In the genomic region with DNA sequence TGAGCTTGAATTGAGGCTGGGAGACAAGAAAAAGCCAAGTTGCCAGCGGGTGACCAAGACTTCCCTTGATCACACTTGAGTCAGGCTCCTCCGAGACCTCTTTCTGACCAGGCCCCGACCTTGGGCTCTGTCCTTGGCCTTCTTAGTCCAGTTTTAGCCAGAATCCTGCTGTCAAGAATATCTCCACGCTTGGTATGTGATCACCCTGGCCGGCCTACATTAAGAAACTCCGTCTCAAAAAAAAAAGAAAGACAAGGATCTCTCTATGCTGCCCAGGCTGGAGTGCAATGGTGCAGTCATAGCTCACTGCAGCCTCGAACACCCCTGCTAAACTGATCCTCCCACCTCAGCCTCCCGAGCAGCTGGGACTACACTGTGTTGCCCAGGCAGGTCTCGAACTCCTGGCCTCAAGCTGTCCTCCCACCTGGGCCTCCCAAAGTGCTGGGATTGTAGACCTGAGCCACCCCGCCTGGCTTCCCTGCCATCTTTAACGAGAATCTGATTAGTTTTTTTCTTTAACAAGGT, we compare ENCODE assay signal across 10 cellular contexts. TPM values are rescaled to one million over a fixed set of nuclear protein-coding genes. Genes with fewer than 3 reads are reported as not detected.
DNase-seq lines count a peak whose midpoint lies in the region; ATAC-seq, FAIRE-seq and TF ChIP-seq lines count a peak whose summit lies in the region.
"Had no signal": no experiment of that assay in that cellular context is flagged by ENCODE, and none has a peak within 500 bp of the region (broad histone marks: within the 10 kb centered on the region; RNA-seq: fewer than 3 reads in every experiment).

No MANE protein-coding gene starts in this region.

- 83 to 84% methylated on average over 11 of the region's 11 CpGs for WGBS in pancreas, 2 donors

- H3K27me3 ChIP-seq in CD8-positive, alpha-beta T cell (ENCODE audit: insufficient read depth, low read length), result no peaks in the 10 kb centered on the region
- H3K27me3 ChIP-seq in PC-3 (ENCODE audit: low read length) (no peaks in the 10 kb centered on the region), endothelial cell of umbilical vein (ENCODE audit: control insufficient read depth in 2 of 2, insufficient read depth in 2 of 2, low read length in 2 of 2) (no peaks in the 10 kb centered on the region), pancreas (no peaks in the 10 kb centered on the region)

- peak overlapping the region; percentile 88 for H3K4me3 ChIP-seq in CD8-positive, alpha-beta T cell (ENCODE audit: low read depth, low read length)
- H3K4me3 ChIP-seq in PC-3 (ENCODE audit: low read length), result peak overlapping the region; percentile 88; the same call in 1 of the 2 replicates
- H3K4me3 ChIP-seq in endothelial cell of umbilical vein (replicated peaks in 1 of 3; ENCODE audit: insufficient read depth in 1 of 3, low read depth in 1 of 3, low read length in 3 of 3), result peak overlapping the region in 1 of 3 experiments; percentile 56
- H3K4me3 ChIP-seq in pancreas, result peak overlapping the region in 3 of 4 donors; percentile 87 to 92 (median 88)

- H3K27ac Mint-ChIP-seq in CD8-positive, alpha-beta T cell, result peak overlapping the region; percentile 69

- BruUV-seq in PC-3 (replicated peaks; lab: Mats Ljungman, UMichigan) (no TSS peak), endothelial cell of umbilical vein (replicated peaks; lab: Mats Ljungman, UMichigan) (no TSS peak)

- H3K79me2 ChIP-seq in PC-3 (ENCODE audit: low read length) (peaks cover 33% of the 10 kb centered on the region), endothelial cell of umbilical vein (ENCODE audit: control insufficient read depth, insufficient read depth, low read length) (peaks cover 1% of the 10 kb centered on the region)

- H3K4me3 Mint-ChIP-seq in CD8-positive, alpha-beta T cell, result peak overlapping the region; percentile 79

- H3K27ac ChIP-seq in CD8-positive, alpha-beta T cell (ENCODE audit: low read depth, low read length), result peak overlapping the region; percentile 61
- no peak overlapping the region for H3K27ac ChIP-seq in PC-3 (ENCODE audit: low read length)
- H3K27ac ChIP-seq in endothelial cell of umbilical vein (ENCODE audit: insufficient read depth, low read depth, low read length), result peak overlapping the region; percentile 62
- peak overlapping the region; percentile 86 to 98 (median 93) for H3K27ac ChIP-seq in pancreas

- no peaks in the 10 kb centered on the region for H3K9me3 Mint-ChIP-seq in CD8-positive, alpha-beta T cell

- no peak for DNase-seq in CD8-positive, alpha-beta T cell
- DNase-seq in PC-3 (no peak), endothelial cell of umbilical vein (ENCODE audit: low read depth, low spot score) (no peak), pancreas (no peak), NCI-H748 treated with DMSO at 0.1 percent for 48 hours (lab: John Stamatoyannopoulos, UW) (no peak), AML-193 (lab: John Stamatoyannopoulos, UW) (no peak), NCI-H446 (lab: John Stamatoyannopoulos, UW) (no peak)
- DNase-seq: NCI-H2227 treated with DMSO at 0.1 percent for 48 hours had no signal

- FAIRE-seq in endothelial cell of umbilical vein (lab: Jason Lieb, UNC) (no peak), pancreas (lab: Jason Lieb, UNC) (no peak)
- FAIRE-seq: endometrium had no signal

- CTCF ChIA-PET in CD8-positive, alpha-beta T cell (lab: Charles Lee), result interaction anchor here (0.7 to 13.7 kb wide), 11 partner anchors 10 to 776 kb away, joined by 3 to 249 read pairs (median 4); a partner anchor contains a TSS
- CTCF ChIA-PET in PC-3 (lab: Charles Lee), result no interaction called here
- CTCF ChIA-PET in endothelial cell of umbilical vein (lab: Charles Lee), result interaction anchor here (0.8 to 6.4 kb wide), 2 partner anchors 15 to 23 kb away, joined by 5 to 48 read pairs; no protein-coding TSS in a partner anchor

- no peak for ATAC-seq in CD8-positive, alpha-beta T cell
- ATAC-seq in PC-3 (no peak), pancreas (no peak), GM21381 (IDR thresholded peaks at IDR 0.05; ENCODE audit: unreplicated experiment) (no peak)

- H3F3A ChIP-seq in PC-3 (ENCODE audit: low read length, unreplicated experiment), result no peaks in the 10 kb centered on the region

- H3K27me3 Mint-ChIP-seq in CD8-positive, alpha-beta T cell (ENCODE audit: low read depth), result no peaks in the 10 kb centered on the region

- dilution Hi-C loops in endothelial cell of umbilical vein (cut with MboI; ENCODE audit: extremely low pct_ligation_motif_present, low sequenced_read_pairs), result no loop called here

- H3K4me1 Mint-ChIP-seq in CD8-positive, alpha-beta T cell (ENCODE audit: low read depth), result peaks cover 30% of the 10 kb centered on the region

- H3K9me1 ChIP-seq in endothelial cell of umbilical vein (replicated peaks; ENCODE audit: control insufficient read depth, extremely low read depth, insufficient read depth, low read length), result no peaks in the 10 kb centered on the region

- H3K9me2 ChIP-seq in PC-3 (replicated peaks; ENCODE audit: low read length), result no peaks in the 10 kb centered on the region

- no peak overlapping the region for H3K9ac ChIP-seq in PC-3 (ENCODE audit: low read length)
- peak overlapping the region; percentile 86 for H3K9ac ChIP-seq in endothelial cell of umbilical vein (replicated peaks; ENCODE audit: extremely low read depth, insufficient read depth, low read length)

- POLR2A ChIA-PET in CD8-positive, alpha-beta T cell (lab: Charles Lee), result interaction anchor here (1.0 kb wide), 1 partner anchor 16 kb away, joined by 4 read pairs; no protein-coding TSS in a partner anchor
- POLR2A ChIA-PET in PC-3 (lab: Charles Lee; ENCODE audit: unreplicated experiment), result no interaction called here
- POLR2A ChIA-PET in endothelial cell of umbilical vein (lab: Charles Lee), result no interaction called here

- H3K9me3 ChIP-seq in CD8-positive, alpha-beta T cell (ENCODE audit: low read length), result no peaks in the 10 kb centered on the region
- H3K9me3 ChIP-seq in PC-3 (ENCODE audit: low read length) (no peaks in the 10 kb centered on the region), endothelial cell of umbilical vein (replicated peaks; ENCODE audit: control insufficient read depth, insufficient read depth, low read length) (no peaks in the 10 kb centered on the region), pancreas (no peaks in the 10 kb centered on the region)

- peaks cover 2% of the 10 kb centered on the region for H3K36me3 Mint-ChIP-seq in CD8-positive, alpha-beta T cell

- TF ChIP-seq POLR2A in endothelial cell of umbilical vein (IDR thresholded peaks at IDR 0.05; ENCODE audit: low read depth, low read length), result no peak

- H2AFZ ChIP-seq in PC-3 (ENCODE audit: low read length) (peak overlapping the region; percentile 85), endothelial cell of umbilical vein (ENCODE audit: low read depth, low read length) (peak overlapping the region; percentile 88)

- intact Hi-C loops in CD8-positive, alpha-beta T cell (cut with DNase I, micrococcal nuclease), result loop anchor here (5.0 to 10.0 kb wide), 5 partner anchors 84 to 1061 kb away; a partner anchor contains a TSS
- intact Hi-C loops in PC-3 (cut with micrococcal nuclease) (loop anchor here (10.0 kb wide), 1 partner anchor 58 kb away; no protein-coding TSS in a partner anchor), endothelial cell of umbilical vein (cut with micrococcal nuclease) (loop anchor here (5.0 to 10.0 kb wide), 2 partner anchors 218 to 776 kb away; a partner anchor contains a TSS), pancreas (cut with DNase I) (loop anchor here in 1 of 3 donors (10.0 kb wide), 1 partner anchor 98 kb away; no protein-coding TSS in a partner anchor)

- H4K20me1 ChIP-seq in PC-3 (ENCODE audit: low read length) (no peaks in the 10 kb centered on the region), endothelial cell of umbilical vein (replicated peaks; ENCODE audit: control insufficient read depth, extremely low read depth, insufficient read depth, low read length) (no peaks in the 10 kb centered on the region)

- H3K4me2 ChIP-seq in PC-3 (ENCODE audit: low read length) (peak overlapping the region; percentile 90), endothelial cell of umbilical vein (ENCODE audit: insufficient read depth, low read length) (peak overlapping the region; percentile 79)

- H3K4me1 ChIP-seq in CD8-positive, alpha-beta T cell (ENCODE audit: insufficient read depth, low read length), result peaks cover 34% of the 10 kb centered on the region
- H3K4me1 ChIP-seq in PC-3 (ENCODE audit: insufficient read depth, low read length) (peaks cover 21% of the 10 kb centered on the region), endothelial cell of umbilical vein (ENCODE audit: control insufficient read depth, extremely low read depth, insufficient read depth, low read length) (peaks cover 12% of the 10 kb centered on the region), pancreas (peaks cover 6 to 26% (median 7%) of the 10 kb centered on the region in 3 donors)

- no peaks in the 10 kb centered on the region for H3K36me3 ChIP-seq in CD8-positive, alpha-beta T cell (ENCODE audit: insufficient read depth, low read length)
- H3K36me3 ChIP-seq in PC-3 (ENCODE audit: low read depth, low read length) (no peaks in the 10 kb centered on the region), endothelial cell of umbilical vein (ENCODE audit: control insufficient read depth in 2 of 2, extremely low read depth in 1 of 2, insufficient read depth in 2 of 2, low read length in 2 of 2) (no peaks in the 10 kb centered on the region), pancreas (no peaks in the 10 kb centered on the region)

- no peak for TF ChIP-seq CTCF in CD8-positive, alpha-beta T cell (IDR thresholded peaks at IDR 0.05)
- no peak for TF ChIP-seq CTCF in PC-3 (conservative IDR thresholded peaks at IDR 0.05; ENCODE audit: low read depth, low read length)
- TF ChIP-seq CTCF in endothelial cell of umbilical vein (IDR thresholded peaks at IDR 0.05; ENCODE audit: extremely low read depth in 1 of 2, insufficient read depth in 1 of 2, low read depth in 1 of 2, low read length in 2 of 2), result no peak
- no peak for TF ChIP-seq CTCF in pancreas (IDR thresholded peaks at IDR 0.05)

TF ChIP-seq in endothelial cell of umbilical vein, 7 proteins besides CTCF, POLR2A, EP300 and RAD21 (continues in another document):
- TF ChIP-seq MYC (IDR thresholded peaks at IDR 0.05; ENCODE audit: low read depth, low read length), result no peak
- TF ChIP-seq POLR2AphosphoS5 (IDR thresholded peaks at IDR 0.05; ENCODE audit: insufficient read depth, low read depth, low read length), result no peak
- TF ChIP-seq JUN (IDR thresholded peaks at IDR 0.05; ENCODE audit: borderline replicate concordance, insufficient read depth, insufficient read length, low read depth), result no peak

RNA-seq across cellular contexts. Expression of a gene that starts 1.0 kb away (rescaled TPM):
- total RNA-seq in CD8-positive, alpha-beta T cell, result 10 to 100 TPM; 24.9 to 27.9 TPM
- 66.2 and 81.1 TPM in 2 replicates for total RNA-seq in PC-3 (2014; rRNA removed)
- 38.9 and 51.8 TPM in 2 replicates for total RNA-seq in endothelial cell of umbilical vein
- 39.6 and 44.2 TPM in 2 replicates for polyA plus RNA-seq in endothelial cell of umbilical vein
- polyA plus RNA-seq in endothelial cell of umbilical vein (2011; cell fraction: cytosol; rRNA removed), result 43.6 and 45.8 TPM in 2 replicates
- polyA plus RNA-seq in endothelial cell of umbilical vein (2011; cell fraction: nucleus; rRNA removed), result 44.9 and 45.1 TPM in 2 replicates
- 32.8 and 34.1 TPM in 2 replicates for polyA plus RNA-seq in endothelial cell of umbilical vein (2012)
- polyA minus RNA-seq in endothelial cell of umbilical vein, result 87.6 and 93.9 TPM in 2 replicates
- polyA minus RNA-seq in endothelial cell of umbilical vein (2011; cell fraction: cytosol; rRNA and poly(A)+ RNA removed), result 75.1 TPM
- 15.7 and 17.3 TPM in 2 replicates for polyA minus RNA-seq in endothelial cell of umbilical vein (2011; cell fraction: nucleus; rRNA and poly(A)+ RNA removed)
- 10 to 100 TPM; 31.0 to 38.3 (median 34.5) TPM for total RNA-seq in pancreas
- 10 to 100 TPM; 23.2 to 30.4 TPM for polyA plus RNA-seq in pancreas
